In genomic region chr13:97221989-97222700, GRCh38 we compare ENCODE assay signal across 8 cellular contexts. TPM values are rescaled to one million over a fixed set of nuclear protein-coding genes. Genes with fewer than 3 reads are reported as not detected.
DNase-seq lines count a peak whose midpoint lies in the region; ATAC-seq lines count a peak whose summit lies in the region.

Gene MBNL2 (plus strand): TSS chr13:97222333. CDS start chr13:97276236, 53,903 bp downstream.

- peaks cover 5% of the 10 kb centered on the region for H3K36me3 ChIP-seq in mesodermal cell (ENCODE audit: control insufficient read depth, insufficient read depth, low read length)

- peaks cover 22% of the 10 kb centered on the region for H3K4me1 ChIP-seq in mesodermal cell (ENCODE audit: control insufficient read depth, insufficient read depth, low read length, poor library complexity, severe bottlenecking)

- peak within 1 kb of the TSS; percentile 67 for H3K4me3 ChIP-seq in mesodermal cell (ENCODE audit: extremely low read depth, insufficient read depth, low read length, poor library complexity, severe bottlenecking)

- in situ Hi-C loops in endometrial microvascular endothelial cells (cut with HindIII; ENCODE audit: inconsistent ontology term, low pct_unique_long_range_greater_than_20kb, low sequenced_read_pairs) = loop anchor here (10.0 to 25.0 kb wide), 3 partner anchors 110 to 213 kb away; partner anchors contain the start of gene RAP2A

- H3K27ac ChIP-seq in mesodermal cell (ENCODE audit: low read depth, low read length, severe bottlenecking) = peak within 1 kb of the TSS; percentile 96

- H3K9me3 ChIP-seq in mesodermal cell (ENCODE audit: control insufficient read depth, low read length) = no peaks in the 10 kb centered on the region

- DNase-seq in COLO668 (lab: John Stamatoyannopoulos, UW; ENCODE audit: unreplicated experiment) (peak; percentile 37), HT1080 (ENCODE audit: low read depth) (peak; percentile 95), NOMO-1 treated with dmso at 0.1 percent for 144 hours (lab: John Stamatoyannopoulos, UW; ENCODE audit: unreplicated experiment) (peak; percentile 94)
- DNase-seq in activated CD8-positive, alpha-beta memory T cell treated with anti-CD3 and anti-CD28 coated beads, Interleukin-2, amount 50 U/mL, for 24 hours (ENCODE audit: extremely low read depth) = peak; percentile 63
- DNase-seq in stimulated activated CD8-positive, alpha-beta memory T cell treated with anti-CD3 and anti-CD28 coated beads, Interleukin-15, amount 100 ng/mL, for 24 hours (ENCODE audit: low read depth) = peak; percentile 47

- 2 to 13% methylated on average over 11 to 13 of the region's 15 CpGs for WGBS in mesodermal cell (ENCODE audit: insufficient coverage in 2 of 2), 2 experiments

- peak; percentile 92 for ATAC-seq in GM21367 (IDR thresholded peaks at IDR 0.05; ENCODE audit: unreplicated experiment)

RNA-seq across cellular contexts. Expression of gene MBNL2, which starts in this region (rescaled TPM):
- total RNA-seq in HT1080 (2014; rRNA removed; shearing (Covaris generic)) = 12.3 and 19.4 TPM in 2 replicates
- polyA plus RNA-seq in HT1080 (2015; cell fraction: cytosol; rRNA removed) = 36.4 and 45.5 TPM in 2 replicates
- 43.6 and 45.2 TPM in 2 replicates for polyA plus RNA-seq in HT1080 (2015; cell fraction: nucleus; rRNA removed)
- total RNA-seq in endometrial microvascular endothelial cells (ENCODE audit: inconsistent ontology term) = 76.1 TPM
- polyA plus RNA-seq in mesodermal cell (2013, experiment 1 of 2) = 70.4 TPM
- polyA plus RNA-seq in mesodermal cell (2013, experiment 2 of 2) = 64.7 TPM

Comparison
In these comparisons a context has a peak if more than half of its experiments do, and no peak if none do; other contexts are left out.
1. Peak in every context shown above with its lines: DNase-seq, ATAC-seq, H3K4me3 ChIP-seq and H3K27ac ChIP-seq.
2. DNase-seq: peak in every context shown above with its lines; median percentile 95 in HT1080; 94 in NOMO-1 treated with dmso at 0.1 percent for 144 hours; 63 in activated CD8-positive, alpha-beta memory T cell treated with anti-CD3 and anti-CD28 coated beads, Interleukin-2, amount 50 U/mL, for 24 hours; 47 in stimulated activated CD8-positive, alpha-beta memory T cell treated with anti-CD3 and anti-CD28 coated beads, Interleukin-15, amount 100 ng/mL, for 24 hours; 37 in COLO668.